ENCODE assay signal across 21 cellular contexts in genomic region chr2:159722580-159722979, GRCh38. TPM values are rescaled to one million over a fixed set of nuclear protein-coding genes. Genes with fewer than 3 reads are reported as not detected.
DNase-seq lines count a peak whose midpoint lies in the region; ATAC-seq, FAIRE-seq and TF ChIP-seq lines count a peak whose summit lies in the region.
"Had no signal": no experiment of that assay in that cellular context is flagged by ENCODE, and none has a peak within 500 bp of the region (broad histone marks: within the 10 kb centered on the region; RNA-seq: fewer than 3 reads in every experiment).

No MANE protein-coding gene starts in this region.

- peak overlapping the region; percentile 34 for H3K27ac Mint-ChIP-seq in activated naive CD8-positive, alpha-beta T cell treated with anti-CD3 and anti-CD28 coated beads, Interleukin-2, amount 10 ng/mL, durations not matched to agents 7 days and 5 days
- H3K27ac Mint-ChIP-seq in activated naive CD8-positive, alpha-beta T cell treated with anti-CD3 and anti-CD28 coated beads, Interleukin-2, amount 50 U/mL, for 24 hours = no peak overlapping the region
- H3K27ac Mint-ChIP-seq in endothelial cell (ENCODE audit: unreplicated experiment) (peak overlapping the region; percentile 66), progenitor cell of endocrine pancreas (peak overlapping the region; percentile 81), type B pancreatic cell (no peak overlapping the region)

- H3K4me1 Mint-ChIP-seq in activated naive CD8-positive, alpha-beta T cell treated with anti-CD3 and anti-CD28 coated beads, Interleukin-2, amount 10 ng/mL, durations not matched to agents 7 days and 5 days = peaks cover 37% of the 10 kb centered on the region
- H3K4me1 Mint-ChIP-seq in activated naive CD8-positive, alpha-beta T cell treated with anti-CD3 and anti-CD28 coated beads, Interleukin-2, amount 50 U/mL, for 24 hours = peaks cover 79% of the 10 kb centered on the region
- H3K4me1 Mint-ChIP-seq in endothelial cell (ENCODE audit: unreplicated experiment) (peaks cover 20% of the 10 kb centered on the region), progenitor cell of endocrine pancreas (ENCODE audit: low read depth) (peaks cover 2% of the 10 kb centered on the region), type B pancreatic cell (ENCODE audit: unreplicated experiment) (peaks cover 8% of the 10 kb centered on the region)

- no peak for DNase-seq in activated naive CD8-positive, alpha-beta T cell treated with anti-CD3 and anti-CD28 coated beads, Interleukin-2, amount 10 ng/mL, durations not matched to agents 7 days and 5 days
- no peak for DNase-seq in activated naive CD8-positive, alpha-beta T cell treated with anti-CD3 and anti-CD28 coated beads, Interleukin-2, amount 50 U/mL, for 24 hours
- DNase-seq in GM19239 (ENCODE audit: insufficient read length, low spot score) (no peak), endothelial cell (ENCODE audit: low spot score) (no peak), progenitor cell of endocrine pancreas (ENCODE audit: low spot score, unreplicated experiment) (no peak), type B pancreatic cell (ENCODE audit: extremely low spot score, unreplicated experiment) (no peak), KG1 (lab: John Stamatoyannopoulos, UW) (no peak), sciatic nerve (ENCODE audit: low spot score) (no peak)
- DNase-seq: COR-L47; GF-D8; GOT3; IMR-90; NCI-H187; NCI-H345; NCI-H69; NK-92 treated with Interleukin-12 subunit alpha and Interleukin-12 subunit beta, amount 100 ng/mL, for 24 hours; OCI-M1; SHP77 treated with DMSO at 0.1 percent for 48 hours had no signal

- H3K9me3 Mint-ChIP-seq in activated naive CD8-positive, alpha-beta T cell treated with anti-CD3 and anti-CD28 coated beads, Interleukin-2, amount 10 ng/mL, durations not matched to agents 7 days and 5 days = peaks cover 9% of the 10 kb centered on the region
- peaks cover 11% of the 10 kb centered on the region for H3K9me3 Mint-ChIP-seq in activated naive CD8-positive, alpha-beta T cell treated with anti-CD3 and anti-CD28 coated beads, Interleukin-2, amount 50 U/mL, for 24 hours
- H3K9me3 Mint-ChIP-seq in endothelial cell (ENCODE audit: unreplicated experiment) (no peaks in the 10 kb centered on the region), progenitor cell of endocrine pancreas (ENCODE audit: low read depth) (peaks cover 15% of the 10 kb centered on the region), type B pancreatic cell (peaks cover 6% of the 10 kb centered on the region)

- intact Hi-C loops in sciatic nerve (cut with DNase I) = no loop called here

- ATAC-seq in activated naive CD8-positive, alpha-beta T cell treated with anti-CD3 and anti-CD28 coated beads, Interleukin-2, amount 10 ng/mL, durations not matched to agents 7 days and 5 days (ENCODE audit: low read depth) = no peak
- no peak for ATAC-seq in activated naive CD8-positive, alpha-beta T cell treated with anti-CD3 and anti-CD28 coated beads, Interleukin-2, amount 50 U/mL, for 24 hours
- ATAC-seq in sciatic nerve = no peak
- ATAC-seq: A549 had no signal

- POLR2A ChIA-PET in activated naive CD8-positive, alpha-beta T cell treated with anti-CD3 and anti-CD28 coated beads, Interleukin-2, amount 10 ng/mL, durations not matched to agents 7 days and 5 days (lab: Charles Lee) = no interaction called here

- peaks cover 67% of the 10 kb centered on the region for H3K36me3 Mint-ChIP-seq in activated naive CD8-positive, alpha-beta T cell treated with anti-CD3 and anti-CD28 coated beads, Interleukin-2, amount 10 ng/mL, durations not matched to agents 7 days and 5 days
- H3K36me3 Mint-ChIP-seq in activated naive CD8-positive, alpha-beta T cell treated with anti-CD3 and anti-CD28 coated beads, Interleukin-2, amount 50 U/mL, for 24 hours (ENCODE audit: low read depth) = peaks cover 70% of the 10 kb centered on the region
- H3K36me3 Mint-ChIP-seq in endothelial cell (ENCODE audit: low read depth, unreplicated experiment) (peaks cover 40% of the 10 kb centered on the region), progenitor cell of endocrine pancreas (ENCODE audit: insufficient read depth) (peaks cover 44% of the 10 kb centered on the region), type B pancreatic cell (peaks cover 68% of the 10 kb centered on the region)

- H3K27me3 Mint-ChIP-seq in activated naive CD8-positive, alpha-beta T cell treated with anti-CD3 and anti-CD28 coated beads, Interleukin-2, amount 10 ng/mL, durations not matched to agents 7 days and 5 days = no peaks in the 10 kb centered on the region
- no peaks in the 10 kb centered on the region for H3K27me3 Mint-ChIP-seq in activated naive CD8-positive, alpha-beta T cell treated with anti-CD3 and anti-CD28 coated beads, Interleukin-2, amount 50 U/mL, for 24 hours
- no peaks in the 10 kb centered on the region for H3K27me3 Mint-ChIP-seq in endothelial cell (ENCODE audit: unreplicated experiment)
- no peaks in the 10 kb centered on the region for H3K27me3 Mint-ChIP-seq in progenitor cell of endocrine pancreas
- H3K27me3 Mint-ChIP-seq in type B pancreatic cell = no peaks in the 10 kb centered on the region

- peak; percentile 37 for FAIRE-seq in GM19239 (lab: Jason Lieb, UNC)
- FAIRE-seq: A549, GM12891, GM18507 had no signal

- H3K4me3 Mint-ChIP-seq in activated naive CD8-positive, alpha-beta T cell treated with anti-CD3 and anti-CD28 coated beads, Interleukin-2, amount 10 ng/mL, durations not matched to agents 7 days and 5 days = no peak overlapping the region
- no peak overlapping the region for H3K4me3 Mint-ChIP-seq in activated naive CD8-positive, alpha-beta T cell treated with anti-CD3 and anti-CD28 coated beads, Interleukin-2, amount 50 U/mL, for 24 hours
- H3K4me3 Mint-ChIP-seq in endothelial cell (ENCODE audit: unreplicated experiment) (peak overlapping the region; percentile 23), progenitor cell of endocrine pancreas (ENCODE audit: low read depth) (no peak overlapping the region), type B pancreatic cell (no peak overlapping the region)

- TF ChIP-seq CTCF in endothelial cell (IDR thresholded peaks at IDR 0.05; ENCODE audit: unreplicated experiment) (no peak), progenitor cell of endocrine pancreas (IDR thresholded peaks at IDR 0.05; ENCODE audit: unreplicated experiment) (no peak), type B pancreatic cell (conservative IDR thresholded peaks at IDR 0.05) (no peak)

RNA-seq across cellular contexts. Expression of gene MARCHF7, which starts 10.3 kb away (rescaled TPM):
- total RNA-seq in activated naive CD8-positive, alpha-beta T cell treated with anti-CD3 and anti-CD28 coated beads, Interleukin-2, amount 10 ng/mL, durations not matched to agents 7 days and 5 days = 100 to 1,000 TPM in 1 of 2 experiments, 10 to 100 TPM in 1; 92.1 to 106 TPM
- total RNA-seq in endothelial cell (ENCODE audit: unreplicated experiment) = 101 TPM
- total RNA-seq in progenitor cell of endocrine pancreas = 102 and 113 TPM in 2 replicates
- 96.1 and 104 TPM in 2 replicates for total RNA-seq in type B pancreatic cell (ENCODE audit: low replicate concordance)
- total RNA-seq in sciatic nerve = 92.2 TPM

Comparison
In these comparisons a context has a peak if more than half of its experiments do, and no peak if none do; other contexts are left out.
1. H3K27ac Mint-ChIP-seq: peak in activated naive CD8-positive, alpha-beta T cell treated with anti-CD3 and anti-CD28 coated beads, Interleukin-2, amount 10 ng/mL, durations not matched to agents 7 days and 5 days (single experiment), endothelial cell (single experiment) and progenitor cell of endocrine pancreas (single experiment); none in activated naive CD8-positive, alpha-beta T cell treated with anti-CD3 and anti-CD28 coated beads, Interleukin-2, amount 50 U/mL, for 24 hours (single experiment) and type B pancreatic cell (single experiment).